In the genomic region with DNA sequence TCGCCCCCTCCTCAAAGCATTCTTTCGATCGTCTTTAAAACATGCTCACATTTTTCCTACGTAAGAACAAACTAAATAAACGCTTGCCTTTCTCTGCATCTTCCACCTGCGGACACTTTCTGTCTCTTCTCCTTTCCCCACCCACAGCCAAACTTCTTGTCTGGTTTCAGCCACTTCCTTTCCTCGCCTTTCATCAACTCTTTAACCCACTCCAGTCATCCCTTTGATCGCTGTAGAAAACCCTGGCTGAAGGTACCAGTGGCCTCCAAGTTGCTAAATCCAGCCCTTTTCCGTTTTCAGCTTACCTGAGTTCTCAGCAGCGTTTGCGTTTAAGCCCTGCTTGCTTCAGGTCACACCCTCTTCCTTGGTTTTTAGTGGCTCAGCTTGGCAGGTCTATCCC, we compare ENCODE assay signal across 8 cellular contexts. TPM values are rescaled to one million over a fixed set of nuclear protein-coding genes. Genes with fewer than 3 reads are reported as not detected.
DNase-seq lines count a peak whose midpoint lies in the region; ATAC-seq and TF ChIP-seq lines count a peak whose summit lies in the region.

No MANE protein-coding gene starts in this region.

- H3K79me2 ChIP-seq in OCI-LY7 (ENCODE audit: insufficient read depth, low read depth, low read length): peaks cover 68% of the 10 kb centered on the region

- H3K4me1 ChIP-seq in OCI-LY7 (ENCODE audit: insufficient read depth, low read length, poor library complexity, severe bottlenecking) (peaks cover 45% of the 10 kb centered on the region), tibial artery (peaks cover 0 to 32% (median 16%) of the 10 kb centered on the region in 4 donors)

- peaks cover 61% of the 10 kb centered on the region for H3K36me3 ChIP-seq in OCI-LY7 (ENCODE audit: insufficient read depth, low read length)
- peaks cover 0 to 33% (median 7%) of the 10 kb centered on the region in 3 donors for H3K36me3 ChIP-seq in tibial artery

- peaks cover 10% of the 10 kb centered on the region; the same call in 1 of the 2 replicates for H4K20me1 ChIP-seq in OCI-LY7 (ENCODE audit: insufficient read depth, low read length)

- H3K27ac ChIP-seq in 22Rv1 (peak overlapping the region; percentile 72), OCI-LY7 (ENCODE audit: low read depth, low read length, poor library complexity, severe bottlenecking) (peak overlapping the region; percentile 70), tibial artery (peak overlapping the region; percentile 81 to 93)

- intact Hi-C loops in OCI-LY7 (cut with micrococcal nuclease; ENCODE audit: unreplicated experiment): loop anchor here (5.0 kb wide), 1 partner anchor 108 kb away; the partner anchor contains the start of gene WDR81
- intact Hi-C loops in tibial artery (cut with DNase I; ENCODE audit: low total_unique reads): loop anchor here (10.0 kb wide), 1 partner anchor 105 kb away; the partner anchor contains the start of gene WDR81

- peak overlapping the region; percentile 79 for H3K4me2 ChIP-seq in OCI-LY7 (ENCODE audit: low read length)

- H2AFZ ChIP-seq in OCI-LY7 (ENCODE audit: low read length): peak overlapping the region; percentile 57

- CTCF ChIA-PET in OCI-LY7 (lab: Charles Lee; ENCODE audit: unreplicated experiment): no interaction called here

- DNase-seq in OCI-LY7 (ENCODE audit: low spot score) (peak; percentile 54), cardiac fibroblast (ENCODE audit: low read depth in 2 of 2) (peak; percentile 5 to 13), medulla oblongata (ENCODE audit: extremely low spot score) (peak; percentile 14), tibial artery (no peak), 8988T (no peak)

- no peaks in the 10 kb centered on the region for H3K27me3 ChIP-seq in tibial artery

- POLR2A ChIA-PET in OCI-LY7 (lab: Charles Lee): interaction anchor here (0.6 to 1.4 kb wide), 3 partner anchors 24 to 113 kb away, joined by 3 to 4 read pairs (median 3); no protein-coding TSS in a partner anchor

- H3K9me3 ChIP-seq in OCI-LY7 (ENCODE audit: low read length): no peaks in the 10 kb centered on the region
- no peaks in the 10 kb centered on the region for H3K9me3 ChIP-seq in tibial artery

- H3K4me3 ChIP-seq in GM08714 (ENCODE audit: low read length) (peak overlapping the region; percentile 99), OCI-LY7 (ENCODE audit: low read depth, low read length, poor library complexity, severe bottlenecking) (peak overlapping the region; percentile 78), cardiac fibroblast (replicated peaks in 1 of 2; ENCODE audit: low read depth in 2 of 2, low read length in 2 of 2) (peak overlapping the region; percentile 63 to 94), tibial artery (peak overlapping the region; percentile 71 to 74)

- H3K9me2 ChIP-seq in OCI-LY7 (ENCODE audit: insufficient read depth, low read length): no peaks in the 10 kb centered on the region

- no peak for TF ChIP-seq CTCF in 22Rv1 (IDR thresholded peaks at IDR 0.05)
- no peak for TF ChIP-seq CTCF in OCI-LY7 (conservative IDR thresholded peaks at IDR 0.05; ENCODE audit: low read length)
- no peak for TF ChIP-seq CTCF in cardiac fibroblast (IDR thresholded peaks at IDR 0.05; ENCODE audit: low read depth, low read length)
- no peak for TF ChIP-seq CTCF in tibial artery (IDR thresholded peaks at IDR 0.05)

- TSS peak; percentile 66 for BruUV-seq in OCI-LY7 (replicated peaks; lab: Mats Ljungman, UMichigan)

- no peak for ATAC-seq in GM21529 (IDR thresholded peaks at IDR 0.05; ENCODE audit: unreplicated experiment)

RNA-seq across cellular contexts. Expression of gene RPA1, which starts 0.5 kb away (rescaled TPM):
- 55.5 and 90.2 TPM in 2 replicates for total RNA-seq in OCI-LY7 (2014; rRNA removed; shearing (Covaris generic))
- 184 and 196 TPM in 2 replicates for total RNA-seq in OCI-LY7 (2022)

RNA-seq across cellular contexts. Expression of gene SMYD4, which starts 0.6 kb away (rescaled TPM):
- total RNA-seq in OCI-LY7 (2014; rRNA removed; shearing (Covaris generic)): 21.3 and 27.5 TPM in 2 replicates
- total RNA-seq in OCI-LY7 (2022): 33.5 and 36.4 TPM in 2 replicates

Comparison
In these comparisons a context has a peak if more than half of its experiments do, and no peak if none do; other contexts are left out.
1. DNase-seq: peak in OCI-LY7 (single experiment), cardiac fibroblast (2 of 2) and medulla oblongata (single experiment); none in tibial artery (0 of 2) and 8988T (single experiment).
2. Peak in every context shown above with its lines, with median percentiles within 50 percentile points of each other: H3K27ac ChIP-seq and H3K4me3 ChIP-seq.